Comparison of ENCODE assay signal across 1 cellular context in the genomic region with DNA sequence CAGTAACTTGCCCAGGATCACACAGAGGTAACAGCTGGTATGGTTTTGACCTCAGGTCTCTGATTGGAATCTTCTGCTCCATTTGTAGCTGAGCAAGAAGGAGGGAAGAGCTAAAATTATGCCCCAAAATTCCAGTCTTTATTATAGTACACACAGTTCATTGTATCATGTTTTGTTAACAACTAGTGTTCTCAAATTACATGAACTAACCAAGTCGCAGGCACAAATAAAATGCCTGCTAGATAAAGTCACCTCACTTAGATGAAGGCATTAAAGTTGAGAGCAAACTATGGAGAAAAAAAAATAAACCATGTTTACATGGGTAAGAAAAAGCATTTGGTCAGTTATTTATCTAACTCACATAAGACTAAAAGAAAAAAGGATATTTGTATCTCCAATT.
TF ChIP-seq lines count a peak whose summit lies in the region.

No MANE protein-coding gene starts in this region.

TF ChIP-seq in HepG2, 621 proteins besides CTCF, POLR2A, EP300 and RAD21 (continued from another document):
- TF ChIP-seq, protein P1, sequence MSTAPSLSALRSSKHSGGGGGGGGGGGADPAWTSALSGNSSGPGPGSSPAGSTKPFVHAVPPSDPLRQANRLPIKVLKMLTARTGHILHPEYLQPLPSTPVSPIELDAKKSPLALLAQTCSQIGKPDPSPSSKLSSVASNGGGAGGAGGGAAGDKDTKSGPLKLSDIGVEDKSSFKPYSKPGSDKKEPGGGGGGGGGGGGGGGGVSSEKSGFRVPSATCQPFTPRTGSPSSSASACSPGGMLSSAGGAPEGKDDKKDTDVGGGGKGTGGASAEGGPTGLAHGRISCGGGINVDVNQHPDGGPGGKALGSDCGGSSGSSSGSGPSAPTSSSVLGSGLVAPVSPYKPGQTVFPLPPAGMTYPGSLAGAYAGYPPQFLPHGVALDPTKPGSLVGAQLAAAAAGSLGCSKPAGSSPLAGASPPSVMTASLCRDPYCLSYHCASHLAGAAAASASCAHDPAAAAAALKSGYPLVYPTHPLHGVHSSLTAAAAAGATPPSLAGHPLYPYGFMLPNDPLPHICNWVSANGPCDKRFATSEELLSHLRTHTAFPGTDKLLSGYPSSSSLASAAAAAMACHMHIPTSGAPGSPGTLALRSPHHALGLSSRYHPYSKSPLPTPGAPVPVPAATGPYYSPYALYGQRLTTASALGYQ (CRISPR knock-in tag; IDR thresholded peaks at IDR 0.05), result no peak
- TF ChIP-seq ZNF557 (CRISPR knock-in tag; IDR thresholded peaks at IDR 0.05) (no peak), GFI1 (CRISPR knock-in tag; IDR thresholded peaks at IDR 0.05; ENCODE audit: borderline replicate concordance) (no peak)
